Comparison of ENCODE assay signal across 9 cellular contexts in the genomic region with DNA sequence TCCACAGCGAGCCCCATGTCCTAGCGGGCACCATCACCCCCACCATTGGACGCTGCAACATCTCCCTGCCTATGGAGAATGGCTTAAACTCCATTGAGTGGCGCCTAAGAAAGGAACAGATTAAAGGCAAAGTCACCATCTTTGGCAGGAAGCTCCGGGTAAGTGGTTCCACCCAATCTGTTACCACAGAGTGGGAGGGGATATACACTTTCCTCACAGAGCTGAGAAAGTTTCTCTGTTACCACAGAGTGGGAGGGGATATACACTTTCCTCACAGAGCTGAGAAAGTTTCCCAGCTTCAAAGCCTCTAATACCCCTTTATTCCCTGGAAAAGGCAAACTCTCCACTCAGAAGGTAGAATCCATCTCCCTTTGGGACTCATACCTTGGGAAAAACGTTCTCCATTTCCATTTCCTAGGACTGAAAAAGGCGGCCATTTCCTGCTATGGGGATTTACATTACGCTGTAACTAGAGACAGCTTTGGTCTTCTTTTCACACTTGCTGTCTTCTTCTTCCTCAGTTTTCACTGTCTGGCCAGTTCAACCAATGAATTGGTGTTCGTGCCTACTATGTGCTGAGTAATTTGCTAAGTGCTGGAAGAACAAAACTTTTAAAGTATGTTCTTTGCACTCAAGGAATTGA.
A peak's percentile ranks its signal among the peaks of the same experiment; 100 is the strongest.
DNase-seq lines count a peak whose midpoint lies in the region; ATAC-seq and TF ChIP-seq lines count a peak whose summit lies in the region.
"Had no signal": no experiment of that assay in that cellular context is flagged by ENCODE, and none has a peak within 500 bp of the region (broad histone marks: within the 10 kb centered on the region; RNA-seq: fewer than 3 reads in every experiment).

No MANE protein-coding gene starts in this region.

- no peaks in the 10 kb centered on the region for H3K36me3 Mint-ChIP-seq in activated CD4-positive, alpha-beta T cell treated with anti-CD3 and anti-CD28 coated beads for 36 hours (ENCODE audit: low read depth)

- peak; percentile 93 for ATAC-seq in activated CD4-positive, alpha-beta T cell treated with anti-CD3 and anti-CD28 coated beads for 36 hours
- ATAC-seq in HG02798 (IDR thresholded peaks at IDR 0.05; ENCODE audit: poor library complexity, unreplicated experiment) (peak; percentile 99), omental fat pad (ENCODE audit: low FRiP score) (peak; percentile 66)

- H3K4me1 Mint-ChIP-seq in activated CD4-positive, alpha-beta T cell treated with anti-CD3 and anti-CD28 coated beads for 36 hours = peaks cover 28% of the 10 kb centered on the region

- TF ChIP-seq CTCF in omental fat pad (IDR thresholded peaks at IDR 0.05) = no peak
- TF ChIP-seq CTCF in adrenal gland (IDR thresholded peaks at IDR 0.05) = no peak

- H3K27ac Mint-ChIP-seq in activated CD4-positive, alpha-beta T cell treated with anti-CD3 and anti-CD28 coated beads for 36 hours = peak overlapping the region; percentile 62

- no peaks in the 10 kb centered on the region for H3K4me1 ChIP-seq in adrenal gland (replicated peaks in 1 of 2)

- H3K4me3 ChIP-seq in adrenal gland = no peak overlapping the region

- no peaks in the 10 kb centered on the region for H3K9me3 Mint-ChIP-seq in activated CD4-positive, alpha-beta T cell treated with anti-CD3 and anti-CD28 coated beads for 36 hours (ENCODE audit: low read depth)

- CTCF ChIA-PET in activated CD4-positive, alpha-beta T cell treated with anti-CD3 and anti-CD28 coated beads for 36 hours (lab: Charles Lee) = interaction anchor here (0.6 to 1.4 kb wide), 6 partner anchors 9 to 1578 kb away, joined by 3 to 6 read pairs (median 3); no protein-coding TSS in a partner anchor

- H3K27me3 ChIP-seq in adrenal gland = no peaks in the 10 kb centered on the region

- POLR2A ChIA-PET in activated CD4-positive, alpha-beta T cell treated with anti-CD3 and anti-CD28 coated beads for 36 hours (lab: Charles Lee) = interaction anchor here (0.7 kb wide), 1 partner anchor 68 kb away, joined by 3 read pairs; no protein-coding TSS in a partner anchor

- DNase-seq in activated CD4-positive, alpha-beta T cell treated with anti-CD3 and anti-CD28 coated beads for 36 hours = peak; percentile 52
- DNase-seq in activated CD4-positive, alpha-beta T cell treated with anti-CD3 and anti-CD28 coated beads, Interleukin-2, amount 50 U/mL, for 4 hours = no peak
- DNase-seq in OCI-M1 (lab: John Stamatoyannopoulos, UW) = peak; percentile 9
- no peak for DNase-seq in omental fat pad (ENCODE audit: low spot score)
- DNase-seq in NCI-H1092 treated with DMSO at 0.1 percent for 48 hours (lab: John Stamatoyannopoulos, UW) = no peak
- no peak for DNase-seq in adrenal gland
- DNase-seq in HUDEP-2 (lab: John Stamatoyannopoulos, UW; ENCODE audit: unreplicated experiment in 76 of 76) = no peak
- DNase-seq: 8988T had no signal

- no peaks in the 10 kb centered on the region for H3K36me3 ChIP-seq in adrenal gland (replicated peaks in 1 of 2)

- H3K27me3 Mint-ChIP-seq in activated CD4-positive, alpha-beta T cell treated with anti-CD3 and anti-CD28 coated beads for 36 hours = peaks cover 5% of the 10 kb centered on the region

- no peaks in the 10 kb centered on the region for H3K9me3 ChIP-seq in adrenal gland (replicated peaks in 1 of 3)

- TF ChIP-seq POLR2A in adrenal gland (IDR thresholded peaks at IDR 0.05) = no peak

- no peak overlapping the region for H3K4me3 Mint-ChIP-seq in activated CD4-positive, alpha-beta T cell treated with anti-CD3 and anti-CD28 coated beads for 36 hours

- 74 to 78% (median 74%) methylated on average over 9 of the region's 9 CpGs for WGBS in adrenal gland, 4 donors

- intact Hi-C loops in activated CD4-positive, alpha-beta T cell treated with anti-CD3 and anti-CD28 coated beads for 36 hours (cut with DNase I, micrococcal nuclease) = loop anchor here (1.0 to 5.0 kb wide), 4 partner anchors 21 to 1354 kb away; a partner anchor contains a TSS
- intact Hi-C loops in adrenal gland (cut with DNase I) = loop anchor here in 1 of 2 donors (10.0 kb wide), 1 partner anchor 503 kb away; no protein-coding TSS in a partner anchor

- no peak overlapping the region for H3K27ac ChIP-seq in adrenal gland

Comparison
In these comparisons a context has a peak if more than half of its experiments do, and no peak if none do; other contexts are left out.
1. DNase-seq: peak in activated CD4-positive, alpha-beta T cell treated with anti-CD3 and anti-CD28 coated beads for 36 hours (single experiment) and OCI-M1 (single experiment); none in activated CD4-positive, alpha-beta T cell treated with anti-CD3 and anti-CD28 coated beads, Interleukin-2, amount 50 U/mL, for 4 hours (0 of 2), omental fat pad (single experiment), NCI-H1092 treated with DMSO at 0.1 percent for 48 hours (single experiment), adrenal gland (0 of 7) and HUDEP-2 (0 of 76).
2. Peak in every context shown above with its lines, with median percentiles within 50 percentile points of each other: ATAC-seq.